ENCODE assay signal across 2 cellular contexts in the genomic region with DNA sequence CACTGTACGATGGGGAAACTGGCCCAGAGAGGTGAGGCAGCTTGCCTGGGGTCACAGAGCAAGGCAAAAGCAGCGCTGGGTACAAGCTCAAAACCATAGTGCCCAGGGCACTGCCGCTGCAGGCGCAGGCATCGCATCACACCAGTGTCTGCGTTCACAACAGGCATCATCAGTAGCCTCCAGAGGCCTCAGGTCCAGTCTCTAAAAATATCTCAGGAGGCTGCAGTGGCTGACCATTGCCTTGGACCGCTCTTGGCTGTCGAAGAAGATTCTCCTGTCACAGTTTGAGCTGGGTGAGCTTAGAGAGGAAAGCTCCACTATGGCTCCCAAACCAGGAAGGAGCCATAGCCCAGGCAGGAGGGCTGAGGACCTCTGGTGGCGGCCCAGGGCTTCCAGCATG. TPM values are rescaled to one million over a fixed set of nuclear protein-coding genes. Genes with fewer than 3 reads are reported as not detected.
"Had no signal": no experiment of that assay in that cellular context is flagged by ENCODE, and none has a peak within 500 bp of the region (broad histone marks: within the 10 kb centered on the region; RNA-seq: fewer than 3 reads in every experiment).

No MANE protein-coding gene starts in this region.

RNA-seq across cellular contexts. Expression of gene IQSEC3, which starts 51.2 kb away (rescaled TPM):
- total RNA-seq: activated B cell treated with CpG ODN at 0.5 μM for 24 hours; activated CD4-positive, alpha-beta T cell treated with anti-CD3 and anti-CD28 coated beads, Interleukin-2, amount 10 ng/mL, durations not matched to agents 7 days and 5 days had no signal
